In the genomic region with DNA sequence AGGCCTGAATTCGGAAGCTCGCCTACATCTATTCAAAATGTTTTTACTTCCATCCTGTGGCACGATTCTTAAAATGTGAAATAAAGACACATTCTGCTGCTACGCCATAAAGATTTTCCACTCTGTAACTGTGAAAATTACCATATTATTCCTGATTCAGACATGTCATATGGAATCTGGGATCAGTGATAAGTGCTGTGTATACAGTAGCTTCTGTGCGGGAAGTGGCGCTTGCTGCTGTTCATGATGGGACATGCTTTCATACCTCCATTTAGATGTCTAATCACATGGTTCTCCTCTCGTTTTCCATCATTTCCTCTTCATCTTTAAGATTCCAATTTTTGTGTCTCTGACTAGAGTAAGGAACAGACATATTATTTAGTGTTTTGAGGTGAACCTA, we compare ENCODE assay signal across 3 cellular contexts.
"Had no signal": no experiment of that assay in that cellular context is flagged by ENCODE, and none has a peak within 500 bp of the region (broad histone marks: within the 10 kb centered on the region; RNA-seq: fewer than 3 reads in every experiment).

No MANE protein-coding gene starts in this region.

- DNase-seq: GDM1, GF-D8 had no signal

- H3K4me3 ChIP-seq: GM12878 had no signal
